In genomic region chr3:192515661-192516040, GRCh38 we compare ENCODE assay signal across 11 cellular contexts.
A peak's percentile ranks its signal among the peaks of the same experiment; 100 is the strongest.
DNase-seq lines count a peak whose midpoint lies in the region; ATAC-seq, FAIRE-seq and TF ChIP-seq lines count a peak whose summit lies in the region.
"Had no signal": no experiment of that assay in that cellular context is flagged by ENCODE, and none has a peak within 500 bp of the region (broad histone marks: within the 10 kb centered on the region; RNA-seq: fewer than 3 reads in every experiment).

No MANE protein-coding gene starts in this region.

- peak overlapping the region; percentile 63 for H3K4me3 Mint-ChIP-seq in mesothelial cell of epicardium
- H3K4me3 Mint-ChIP-seq: activated CD8-positive, alpha-beta T cell treated with anti-CD3 and anti-CD28 coated beads, Interleukin-2, amount 10 ng/mL, durations not matched to agents 7 days and 5 days; dendritic cell treated with granulocyte-macrophage colony-stimulating factor and Interleukin-4, amounts not matched to agents 40 ng/mL and 50 ng/mL, for 4 days had no signal

- DNase-seq in A549 (ENCODE audit: low read depth in 1 of 2, low spot score in 1 of 2) (no peak), NCI-H1105 (lab: John Stamatoyannopoulos, UW) (peak; percentile 92), mesothelial cell of epicardium (ENCODE audit: low spot score in 2 of 2, unreplicated experiment in 2 of 2) (no peak), GM12891 (ENCODE audit: insufficient read length, low spot score) (no peak), NCI-H146 treated with DMSO at 0.1 percent for 48 hours (lab: John Stamatoyannopoulos, UW; ENCODE audit: unreplicated experiment) (no peak)
- DNase-seq: activated CD8-positive, alpha-beta T cell treated with anti-CD3 and anti-CD28 coated beads, Interleukin-2, amount 10 ng/mL, durations not matched to agents 7 days and 5 days had no signal

- peaks cover 66% of the 10 kb centered on the region for H3K27me3 Mint-ChIP-seq in mesothelial cell of epicardium (ENCODE audit: low read depth)

- no peak for TF ChIP-seq RAD21 in A549 (conservative IDR thresholded peaks at IDR 0.05 in 1 of 2, IDR thresholded peaks at IDR 0.05 in 1 of 2)

- no peaks in the 10 kb centered on the region for H3K27me3 ChIP-seq in endocrine pancreas (ENCODE audit: control insufficient read depth, insufficient read depth, low read length)

- H3K36me3 Mint-ChIP-seq in mesothelial cell of epicardium = no peaks in the 10 kb centered on the region

- H3K27ac ChIP-seq in A549 = no peak overlapping the region

- peaks cover 14% of the 10 kb centered on the region for H3K4me1 Mint-ChIP-seq in mesothelial cell of epicardium

- H3K9me3 ChIP-seq in A549 = no peaks in the 10 kb centered on the region
- H3K9me3 ChIP-seq in endocrine pancreas (ENCODE audit: control insufficient read depth, low read length) = no peaks in the 10 kb centered on the region

- no peak for FAIRE-seq in A549 (lab: Jason Lieb, UNC)
- no peak for FAIRE-seq in GM12891 (lab: Jason Lieb, UNC)

- no peak overlapping the region for H3K27ac Mint-ChIP-seq in mesothelial cell of epicardium
- H3K27ac Mint-ChIP-seq: activated CD8-positive, alpha-beta T cell treated with anti-CD3 and anti-CD28 coated beads, Interleukin-2, amount 10 ng/mL, durations not matched to agents 7 days and 5 days; activated naive CD4-positive, alpha-beta T cell treated with anti-CD3 and anti-CD28 coated beads, Interleukin-2, amount 50 U/mL, for 72 hours; dendritic cell treated with granulocyte-macrophage colony-stimulating factor and Interleukin-4, amounts not matched to agents 40 ng/mL and 50 ng/mL, for 4 days had no signal

- TF ChIP-seq EP300 in A549 (IDR thresholded peaks at IDR 0.05) = no peak

- H3K4me2 ChIP-seq in A549 = peak overlapping the region; percentile 72

- TF ChIP-seq POLR2A in A549 (IDR thresholded peaks at IDR 0.05; ENCODE audit: low read length) = no peak
- no peak for TF ChIP-seq POLR2A in GM12891 (IDR thresholded peaks at IDR 0.05; ENCODE audit: low read depth, low read length)

- no peak overlapping the region for H3K9ac ChIP-seq in endocrine pancreas (ENCODE audit: control insufficient read depth, insufficient read depth, low read length)

- POLR2A ChIA-PET in A549 (lab: Yijun Ruan, JAX) = no interaction called here

- CTCF ChIA-PET in A549 (lab: Yijun Ruan, JAX) = no interaction called here

- no peak; a peak in 2 of 6 replicates for ATAC-seq in A549
- no peak for ATAC-seq in GM18870 (IDR thresholded peaks at IDR 0.05; ENCODE audit: unreplicated experiment)
- no peak for ATAC-seq in HG03565 (IDR thresholded peaks at IDR 0.05; ENCODE audit: unreplicated experiment)
- ATAC-seq: activated CD8-positive, alpha-beta T cell treated with anti-CD3 and anti-CD28 coated beads, Interleukin-2, amount 10 ng/mL, durations not matched to agents 7 days and 5 days; activated naive CD4-positive, alpha-beta T cell treated with anti-CD3 and anti-CD28 coated beads, Interleukin-2, amount 50 U/mL, for 72 hours had no signal

- TF ChIP-seq CTCF in A549 (IDR thresholded peaks at IDR 0.05) (no peak), mesothelial cell of epicardium (IDR thresholded peaks at IDR 0.05; ENCODE audit: unreplicated experiment) (no peak)

- H3K9me3 Mint-ChIP-seq in mesothelial cell of epicardium = no peaks in the 10 kb centered on the region
- H3K9me3 Mint-ChIP-seq: dendritic cell treated with granulocyte-macrophage colony-stimulating factor and Interleukin-4, amounts not matched to agents 40 ng/mL and 50 ng/mL, for 4 days had no signal

- 0 out of 3 replicates have a peak, but pooled peaks cover 7% of the 10 kb centered on the region for H3K4me1 ChIP-seq in A549
- peaks cover 15% of the 10 kb centered on the region for H3K4me1 ChIP-seq in endocrine pancreas (ENCODE audit: control insufficient read depth, insufficient read depth, low read length)

- H3K36me3 ChIP-seq in endocrine pancreas (ENCODE audit: control insufficient read depth, insufficient read depth, low read length) = no peaks in the 10 kb centered on the region

- H3K4me3 ChIP-seq in A549 = no peak overlapping the region
- H3K4me3 ChIP-seq in endocrine pancreas (ENCODE audit: control insufficient read depth, insufficient read depth, low read length) = peak overlapping the region; percentile 84

- 5% methylated on average over 10 of the region's 10 CpGs for whole genome bisulfite sequencing in A549 (ENCODE audit: missing lambda C conversion rate)

TF ChIP-seq in A549, 52 proteins besides CTCF, POLR2A, EP300 and RAD21 (continues in another document):
- no peak for TF ChIP-seq ELK1 (IDR thresholded peaks at IDR 0.05; ENCODE audit: low read depth, low read length)
- TF ChIP-seq HES2 (IDR thresholded peaks at IDR 0.05) = no peak
- TF ChIP-seq MAZ (IDR thresholded peaks at IDR 0.05; ENCODE audit: borderline replicate concordance, low read depth, low read length) = no peak
- TF ChIP-seq FOXS1 (CRISPR knock-in tag; IDR thresholded peaks at IDR 0.05) = no peak
- TF ChIP-seq NPAS2 (CRISPR knock-in tag; IDR thresholded peaks at IDR 0.05; ENCODE audit: borderline replicate concordance) = no peak
- no peak for TF ChIP-seq RNF2 (IDR thresholded peaks at IDR 0.05; ENCODE audit: borderline replicate concordance, low read depth)

TF ChIP-seq in GM12891, 5 proteins besides CTCF, POLR2A, EP300 and RAD21:
- TF ChIP-seq POU2F2 (IDR thresholded peaks at IDR 0.05; ENCODE audit: low read depth, low read length) (no peak), TAF1 (IDR thresholded peaks at IDR 0.05; ENCODE audit: low read depth, low read length) (no peak), SPI1 (IDR thresholded peaks at IDR 0.05; ENCODE audit: low read depth, low read length) (no peak), PAX5 (IDR thresholded peaks at IDR 0.05; ENCODE audit: insufficient read depth, low read length, severe bottlenecking) (no peak), POLR2AphosphoS5 (IDR thresholded peaks at IDR 0.05; ENCODE audit: low read depth, low read length) (no peak)
